1 cellular context compared by ENCODE assay signal in the genomic region with DNA sequence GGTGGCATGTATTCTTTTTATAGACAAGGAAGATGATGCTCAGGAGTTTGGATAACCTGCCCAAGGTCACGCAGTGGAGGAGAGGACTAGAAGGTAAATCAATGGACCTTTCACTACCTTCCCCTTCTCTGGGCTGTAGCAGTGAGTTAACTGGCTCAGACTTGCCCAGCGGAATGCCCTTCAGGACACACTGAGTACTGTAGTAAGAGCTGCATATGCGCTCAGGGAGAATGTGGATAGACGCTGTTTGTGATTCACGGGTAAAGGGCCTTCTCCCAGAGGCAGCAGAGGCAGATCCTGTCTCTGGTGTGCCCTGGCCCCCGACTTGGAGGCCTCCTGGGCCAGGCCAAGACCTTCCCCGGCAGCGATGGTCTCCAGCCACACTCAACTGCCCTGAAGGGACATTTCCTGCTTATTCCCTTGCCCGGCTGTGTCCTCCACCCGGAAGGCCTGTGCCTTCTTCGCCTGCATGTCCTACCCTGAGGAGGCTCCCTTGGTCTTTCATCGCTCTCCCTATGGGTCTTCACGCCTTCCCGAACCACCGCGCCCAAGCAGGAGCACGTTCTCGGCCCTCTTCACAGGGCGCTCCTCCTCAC.
TF ChIP-seq lines count a peak whose summit lies in the region.

No MANE protein-coding gene starts in this region.

TF ChIP-seq in GM12878, 131 proteins besides CTCF, POLR2A, EP300 and RAD21:
- TF ChIP-seq, protein P1, sequence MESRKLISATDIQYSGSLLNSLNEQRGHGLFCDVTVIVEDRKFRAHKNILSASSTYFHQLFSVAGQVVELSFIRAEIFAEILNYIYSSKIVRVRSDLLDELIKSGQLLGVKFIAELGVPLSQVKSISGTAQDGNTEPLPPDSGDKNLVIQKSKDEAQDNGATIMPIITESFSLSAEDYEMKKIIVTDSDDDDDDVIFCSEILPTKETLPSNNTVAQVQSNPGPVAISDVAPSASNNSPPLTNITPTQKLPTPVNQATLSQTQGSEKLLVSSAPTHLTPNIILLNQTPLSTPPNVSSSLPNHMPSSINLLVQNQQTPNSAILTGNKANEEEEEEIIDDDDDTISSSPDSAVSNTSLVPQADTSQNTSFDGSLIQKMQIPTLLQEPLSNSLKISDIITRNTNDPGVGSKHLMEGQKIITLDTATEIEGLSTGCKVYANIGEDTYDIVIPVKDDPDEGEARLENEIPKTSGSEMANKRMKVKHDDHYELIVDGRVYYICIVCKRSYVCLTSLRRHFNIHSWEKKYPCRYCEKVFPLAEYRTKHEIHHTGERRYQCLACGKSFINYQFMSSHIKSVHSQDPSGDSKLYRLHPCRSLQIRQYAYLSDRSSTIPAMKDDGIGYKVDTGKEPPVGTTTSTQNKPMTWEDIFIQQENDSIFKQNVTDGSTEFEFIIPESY (IDR thresholded peaks at IDR 0.05), result peak; percentile 25; the same call in 1 of the 2 replicates
- TF ChIP-seq CEBPB (IDR thresholded peaks at IDR 0.05; ENCODE audit: borderline replicate concordance in 1 of 2, low read depth in 2 of 2, low read length in 2 of 2), result no peak
TF ChIP-seq in GM12878: peak in this region for 1.
